Comparison of ENCODE assay signal across 22 cellular contexts in the genomic region with DNA sequence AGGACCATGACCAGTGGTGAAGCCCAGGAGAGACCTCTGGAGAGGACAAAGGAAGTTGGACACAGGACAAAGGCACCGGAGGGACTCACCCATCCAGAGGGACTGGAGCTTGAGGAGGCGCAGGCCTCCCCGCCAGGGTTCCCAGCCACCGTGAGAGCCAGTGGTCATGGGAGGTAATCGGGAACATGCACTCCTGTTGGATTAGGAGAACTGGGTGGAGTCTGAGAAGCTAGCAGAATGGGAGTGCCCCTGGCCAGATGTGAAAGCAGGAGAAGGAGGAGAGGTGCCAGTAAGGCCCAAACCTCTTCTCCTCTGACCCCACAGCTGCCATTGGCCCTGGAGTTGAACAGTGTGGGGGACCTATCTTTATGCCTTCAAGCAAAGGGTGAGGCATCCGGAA. TPM values are rescaled to one million over a fixed set of nuclear protein-coding genes. Genes with fewer than 3 reads are reported as not detected.
DNase-seq lines count a peak whose midpoint lies in the region; ATAC-seq, FAIRE-seq and TF ChIP-seq lines count a peak whose summit lies in the region.
"Had no signal": no experiment of that assay in that cellular context is flagged by ENCODE, and none has a peak within 500 bp of the region (broad histone marks: within the 10 kb centered on the region; RNA-seq: fewer than 3 reads in every experiment).

No MANE protein-coding gene starts in this region.

- H3K27me3 ChIP-seq in CD8-positive, alpha-beta T cell (ENCODE audit: insufficient read depth, low read length): no peaks in the 10 kb centered on the region
- H3K27me3 ChIP-seq in neuronal stem cell (ENCODE audit: control insufficient read depth in 3 of 3, insufficient read depth in 3 of 3, low read depth in 1 of 3, low read length in 3 of 3) (peaks cover 0 to 49% (median 7%) of the 10 kb centered on the region in 3 experiments), A673 (replicated peaks; ENCODE audit: insufficient read depth, low read depth, low read length, poor library complexity) (peaks cover 41% of the 10 kb centered on the region)
- H3K27me3 ChIP-seq: SJCRH30 had no signal

- no peaks in the 10 kb centered on the region for H3K9me3 Mint-ChIP-seq in CD8-positive, alpha-beta T cell
- H3K9me3 Mint-ChIP-seq in activated naive CD4-positive, alpha-beta T cell treated with anti-CD3 and anti-CD28 coated beads, Interleukin-2, amount 10 ng/mL, durations not matched to agents 7 days and 5 days: no peaks in the 10 kb centered on the region

- H2AK5ac ChIP-seq in neuronal stem cell (ENCODE audit: low read depth, low read length): no peak overlapping the region

- H3K36me3 Mint-ChIP-seq in CD8-positive, alpha-beta T cell: no peaks in the 10 kb centered on the region
- H3K36me3 Mint-ChIP-seq in activated naive CD4-positive, alpha-beta T cell treated with anti-CD3 and anti-CD28 coated beads, Interleukin-2, amount 10 ng/mL, durations not matched to agents 7 days and 5 days: no peaks in the 10 kb centered on the region

- BruUV-seq in A673 (replicated peaks; lab: Mats Ljungman, UMichigan): no TSS peak

- WGBS in neuronal stem cell (ENCODE audit: extremely low coverage in 2 of 2, insufficient read length in 2 of 2, insufficient replicate concordance in 1 of 2), 2 donors: no CpG with 5 or more reads among the region's 6 CpGs

- no peaks in the 10 kb centered on the region for H3K79me1 ChIP-seq in neuronal stem cell (ENCODE audit: low read depth, low read length)

- no peak overlapping the region for H2BK120ac ChIP-seq in neuronal stem cell (ENCODE audit: low read depth, low read length)

- peaks cover 6% of the 10 kb centered on the region for H3K4me1 ChIP-seq in CD8-positive, alpha-beta T cell (ENCODE audit: insufficient read depth, low read length)
- no peaks in the 10 kb centered on the region for H3K4me1 ChIP-seq in kidney (ENCODE audit: control insufficient read depth in 1 of 2, insufficient read depth in 1 of 2, low read depth in 1 of 2, low read length in 2 of 2)
- peaks cover 6 to 10% of the 10 kb centered on the region in 2 donors for H3K4me1 ChIP-seq in neuronal stem cell (ENCODE audit: control insufficient read depth in 2 of 2, insufficient read depth in 1 of 2, low read depth in 1 of 2, low read length in 2 of 2)
- H3K4me1 ChIP-seq in A673 (ENCODE audit: insufficient read depth, low read length, poor library complexity, severe bottlenecking): no peaks in the 10 kb centered on the region
- H3K4me1 ChIP-seq: SJCRH30 had no signal

- no peak for ATAC-seq in CD8-positive, alpha-beta T cell
- ATAC-seq in left lobe of liver: no peak

- CTCF ChIA-PET in CD8-positive, alpha-beta T cell (lab: Charles Lee): no interaction called here
- CTCF ChIA-PET in A673 (lab: Charles Lee): no interaction called here
- CTCF ChIA-PET in activated naive CD4-positive, alpha-beta T cell treated with anti-CD3 and anti-CD28 coated beads, Interleukin-2, amount 10 ng/mL, durations not matched to agents 7 days and 5 days (lab: Charles Lee): interaction anchor here (1.1 to 2.9 kb wide), 3 partner anchors 14 to 26 kb away, joined by 4 to 27 read pairs (median 7); no protein-coding TSS in a partner anchor

- intact Hi-C loops in CD8-positive, alpha-beta T cell (cut with DNase I, micrococcal nuclease): no loop called here
- intact Hi-C loops in kidney (cut with DNase I): no loop called here
- intact Hi-C loops in A673 (cut with micrococcal nuclease; ENCODE audit: unreplicated experiment): loop anchor here (5.0 kb wide), 1 partner anchor 917 kb away; no protein-coding TSS in a partner anchor

- no peak overlapping the region for H3K14ac ChIP-seq in neuronal stem cell (ENCODE audit: low read length)

- H3K4me1 Mint-ChIP-seq in CD8-positive, alpha-beta T cell (ENCODE audit: low read depth): peaks cover 14% of the 10 kb centered on the region
- peaks cover 14% of the 10 kb centered on the region for H3K4me1 Mint-ChIP-seq in activated naive CD4-positive, alpha-beta T cell treated with anti-CD3 and anti-CD28 coated beads, Interleukin-2, amount 10 ng/mL, durations not matched to agents 7 days and 5 days

- peak overlapping the region; percentile 22 for H3K4me3 Mint-ChIP-seq in CD8-positive, alpha-beta T cell
- H3K4me3 Mint-ChIP-seq in activated naive CD4-positive, alpha-beta T cell treated with anti-CD3 and anti-CD28 coated beads, Interleukin-2, amount 10 ng/mL, durations not matched to agents 7 days and 5 days: no peak overlapping the region

- H2AFZ ChIP-seq in neuronal stem cell (ENCODE audit: low read length): peak overlapping the region; percentile 83

- H4K8ac ChIP-seq in neuronal stem cell (ENCODE audit: low read depth, low read length): no peak overlapping the region

- no peak for TF ChIP-seq CTCF in CD8-positive, alpha-beta T cell (IDR thresholded peaks at IDR 0.05)
- TF ChIP-seq CTCF in coronary artery (IDR thresholded peaks at IDR 0.05) (no peak), kidney (IDR thresholded peaks at IDR 0.05; ENCODE audit: borderline replicate concordance, extremely low read depth, insufficient read depth) (no peak), A673 (conservative IDR thresholded peaks at IDR 0.05; ENCODE audit: low read depth, low read length) (no peak)

- H3K18ac ChIP-seq in neuronal stem cell (ENCODE audit: low read length): no peak overlapping the region

- H3K4ac ChIP-seq in neuronal stem cell (ENCODE audit: low read length): no peak overlapping the region

- no peak overlapping the region for H3K27ac ChIP-seq in CD8-positive, alpha-beta T cell (ENCODE audit: low read depth, low read length)
- H3K27ac ChIP-seq in coronary artery (no peak overlapping the region), kidney (ENCODE audit: low read depth in 2 of 2, low read length in 2 of 2) (peak overlapping the region; percentile 45 to 89), neuronal stem cell (replicated peaks; ENCODE audit: low read length) (no peak overlapping the region), A673 (ENCODE audit: low read depth, low read length, poor library complexity, severe bottlenecking) (no peak overlapping the region)
- H3K27ac ChIP-seq: HL-60, RWPE1, SJCRH30 had no signal

- no peak overlapping the region for H3K23ac ChIP-seq in neuronal stem cell (ENCODE audit: low read depth, low read length, poor library complexity)

- H4K91ac ChIP-seq in neuronal stem cell (ENCODE audit: low read depth, low read length, poor library complexity): no peak overlapping the region

- peak overlapping the region in 1 of 2 donors; percentile 89 for H3K9ac ChIP-seq in kidney (ENCODE audit: low read length in 2 of 2)
- no peak overlapping the region for H3K9ac ChIP-seq in neuronal stem cell (ENCODE audit: low read depth, low read length, poor library complexity)

- no peak overlapping the region for H3K4me2 ChIP-seq in neuronal stem cell (ENCODE audit: insufficient read depth, low read length, poor library complexity, severe bottlenecking)

- FAIRE-seq in kidney (lab: Jason Lieb, UNC): no peak
- FAIRE-seq: A204.1, HTR-8/SVneo had no signal

- H3K36me3 ChIP-seq in CD8-positive, alpha-beta T cell (ENCODE audit: insufficient read depth, low read length): no peaks in the 10 kb centered on the region
- H3K36me3 ChIP-seq in kidney (ENCODE audit: control insufficient read depth in 1 of 2, insufficient read depth in 2 of 2, low read length in 2 of 2): no peaks in the 10 kb centered on the region
- peaks cover 0 to 4% of the 10 kb centered on the region in 2 donors for H3K36me3 ChIP-seq in neuronal stem cell (replicated peaks in 1 of 2; ENCODE audit: control insufficient read depth in 2 of 2, insufficient read depth in 2 of 2, low read length in 2 of 2)
- H3K36me3 ChIP-seq in A673 (ENCODE audit: insufficient read depth, low read length, poor library complexity, severe bottlenecking): no peaks in the 10 kb centered on the region
- H3K36me3 ChIP-seq: SJCRH30 had no signal

- no peak overlapping the region for H2BK12ac ChIP-seq in neuronal stem cell (ENCODE audit: low read length)

- H2BK15ac ChIP-seq in neuronal stem cell (ENCODE audit: low read length): no peak overlapping the region

- no peak overlapping the region for H3K27ac Mint-ChIP-seq in CD8-positive, alpha-beta T cell
- H3K27ac Mint-ChIP-seq in activated naive CD4-positive, alpha-beta T cell treated with anti-CD3 and anti-CD28 coated beads, Interleukin-2, amount 10 ng/mL, durations not matched to agents 7 days and 5 days: no peak overlapping the region
- H3K27ac Mint-ChIP-seq: CD14-positive monocyte had no signal

- peaks cover 61% of the 10 kb centered on the region for H3K27me3 Mint-ChIP-seq in CD8-positive, alpha-beta T cell (ENCODE audit: low read depth)
- peaks cover 67% of the 10 kb centered on the region for H3K27me3 Mint-ChIP-seq in activated naive CD4-positive, alpha-beta T cell treated with anti-CD3 and anti-CD28 coated beads, Interleukin-2, amount 10 ng/mL, durations not matched to agents 7 days and 5 days

- no peak overlapping the region for H2BK5ac ChIP-seq in neuronal stem cell (ENCODE audit: low read length)

- no peaks in the 10 kb centered on the region for H3K9me3 ChIP-seq in CD8-positive, alpha-beta T cell (ENCODE audit: low read length)
- H3K9me3 ChIP-seq in kidney (ENCODE audit: control insufficient read depth in 1 of 2, low read length in 2 of 2): no peaks in the 10 kb centered on the region
- H3K9me3 ChIP-seq in neuronal stem cell (replicated peaks in 1 of 2; ENCODE audit: control insufficient read depth in 2 of 2, insufficient read depth in 1 of 2, low read depth in 1 of 2, low read length in 2 of 2): no peaks in the 10 kb centered on the region
- H3K9me3 ChIP-seq in A673 (ENCODE audit: low read depth, low read length, poor library complexity, severe bottlenecking): no peaks in the 10 kb centered on the region
- H3K9me3 ChIP-seq: Caco-2, SJCRH30 had no signal

- POLR2A ChIA-PET in CD8-positive, alpha-beta T cell (lab: Charles Lee): no interaction called here
- POLR2A ChIA-PET in A673 (lab: Charles Lee; ENCODE audit: low non-redundant PET): no interaction called here

- no peak overlapping the region for H3K4me3 ChIP-seq in CD8-positive, alpha-beta T cell (ENCODE audit: low read depth, low read length)
- H3K4me3 ChIP-seq in coronary artery (no peak overlapping the region), kidney (ENCODE audit: low read length in 2 of 2) (peak overlapping the region; percentile 32 to 74), neuronal stem cell (ENCODE audit: low read length in 2 of 2) (no peak overlapping the region), A673 (ENCODE audit: low read depth, low read length, poor library complexity, severe bottlenecking) (no peak overlapping the region)
- H3K4me3 ChIP-seq: SJCRH30 had no signal

- DNase-seq in CD8-positive, alpha-beta T cell: no peak
- DNase-seq in coronary artery (ENCODE audit: low spot score) (peak; percentile 54), kidney (peak; percentile 79), neuronal stem cell (ENCODE audit: low spot score) (no peak), left lobe of liver (ENCODE audit: low spot score) (no peak), A673 (ENCODE audit: low spot score) (no peak), AG20443 (ENCODE audit: low spot score) (no peak)
- DNase-seq in activated naive CD4-positive, alpha-beta T cell treated with anti-CD3 and anti-CD28 coated beads, Interleukin-2, amount 10 ng/mL, durations not matched to agents 7 days and 5 days: no peak
- DNase-seq: Caco-2, HCEC 1CT, NCI-H1436, NCI-H2029 treated with DMSO at 0.1 percent for 48 hours, NCI-H2171 treated with DMSO at 0.1 percent for 48 hours, NCI-H446 treated with DMSO at 0.1 percent for 48 hours, NCI-H748 treated with DMSO at 0.1 percent for 48 hours, OCI-M1, SJCRH30 had no signal

RNA-seq across cellular contexts. Expression of gene POU3F3, which starts 20.3 kb away (rescaled TPM):
- not detected for total RNA-seq in CD8-positive, alpha-beta T cell
- total RNA-seq in kidney (118 TPM), left lobe of liver (not detected), A673 (2021) (0.13 TPM in 1 of 2 replicates, not detected in the other)
- polyA plus RNA-seq in kidney (ENCODE audit: insufficient read depth, low read depth, low replicate concordance): 31.4 TPM
- polyA plus RNA-seq in neuronal stem cell (2013, experiment 1 of 2): 3.6 TPM
- polyA plus RNA-seq in neuronal stem cell (2013, experiment 2 of 2): 3.4 TPM
- total RNA-seq: Caco-2 had no signal
- polyA plus RNA-seq: CD14-positive monocyte had no signal

Comparison
In these comparisons a context has a peak if more than half of its experiments do, and no peak if none do; other contexts are left out.
1. DNase-seq: peak in coronary artery (single experiment) and kidney (single experiment); none in CD8-positive, alpha-beta T cell (0 of 7), neuronal stem cell (single experiment), left lobe of liver (single experiment), A673 (single experiment), AG20443 (single experiment) and activated naive CD4-positive, alpha-beta T cell treated with anti-CD3 and anti-CD28 coated beads, Interleukin-2, amount 10 ng/mL, durations not matched to agents 7 days and 5 days (single experiment).
2. H3K27ac ChIP-seq: peak in kidney (2 of 2); none in CD8-positive, alpha-beta T cell (single experiment), coronary artery (0 of 2), neuronal stem cell (single experiment) and A673 (single experiment).
3. H3K4me3 ChIP-seq: peak in kidney (2 of 2); none in CD8-positive, alpha-beta T cell (single experiment), coronary artery (single experiment), neuronal stem cell (0 of 2) and A673 (single experiment).
4. RNA of gene POU3F3, which starts 20.3 kb away (total RNA-seq): 118 TPM in kidney (single experiment); 0.13 TPM in A673, not detected in CD8-positive, alpha-beta T cell and not detected in left lobe of liver (single experiment); every median in the first group is over 100 times any median in the second.